2 cellular contexts compared by ENCODE assay signal in genomic region chr20:3044336-3044965, GRCh38.
TF ChIP-seq lines count a peak whose summit lies in the region.

No MANE protein-coding gene starts in this region.

TF ChIP-seq in SK-N-SH, 30 proteins besides CTCF, POLR2A, EP300 and RAD21 (continued from another document):
- TF ChIP-seq SIN3A (IDR thresholded peaks at IDR 0.05; ENCODE audit: borderline replicate concordance, low read depth, low read length) (no peak), EZH2phosphoT487 (IDR thresholded peaks at IDR 0.05; ENCODE audit: borderline replicate concordance, low read depth) (no peak), SMC3 (IDR thresholded peaks at IDR 0.05; ENCODE audit: low read depth, low read length) (no peak), RFX5 (IDR thresholded peaks at IDR 0.05; ENCODE audit: low read length) (no peak), POLR2AphosphoS5 (IDR thresholded peaks at IDR 0.05; ENCODE audit: low read depth, low read length) (no peak), MXI1 (IDR thresholded peaks at IDR 0.05; ENCODE audit: low read depth, low read length) (no peak), MAX (IDR thresholded peaks at IDR 0.05; ENCODE audit: low read depth) (no peak), GABPA (IDR thresholded peaks at IDR 0.05; ENCODE audit: low read depth) (no peak), NFIC (IDR thresholded peaks at IDR 0.05; ENCODE audit: borderline replicate concordance) (no peak), TAF1 (IDR thresholded peaks at IDR 0.05; ENCODE audit: borderline replicate concordance, low read depth, low read length) (no peak), RXRA (IDR thresholded peaks at IDR 0.05; ENCODE audit: borderline replicate concordance, low read depth) (no peak), JUND (IDR thresholded peaks at IDR 0.05) (no peak), FOXJ3 (CRISPR knock-in tag; IDR thresholded peaks at IDR 0.05) (no peak), CHD2 (IDR thresholded peaks at IDR 0.05; ENCODE audit: low read length, partially characterized antibody) (no peak), USF2 (IDR thresholded peaks at IDR 0.05; ENCODE audit: borderline replicate concordance, low read depth, low read length) (no peak), TCF12 (IDR thresholded peaks at IDR 0.05) (no peak)

TF ChIP-seq in HEK293, 187 proteins besides CTCF, POLR2A, EP300 and RAD21:
- no peak for TF ChIP-seq ZNF639 (tag by site-specific recombination; IDR thresholded peaks at IDR 0.05)
- no peak for TF ChIP-seq ZNF157 (tag by site-specific recombination; IDR thresholded peaks at IDR 0.05)
- TF ChIP-seq ZNF404 (tag by site-specific recombination; IDR thresholded peaks at IDR 0.05) = no peak
- no peak for TF ChIP-seq ZBTB10 (tag by site-specific recombination; IDR thresholded peaks at IDR 0.05)
- TF ChIP-seq KLF1 (tag by site-specific recombination; IDR thresholded peaks at IDR 0.05) = no peak
- no peak for TF ChIP-seq ZNF544 (tag by site-specific recombination; IDR thresholded peaks at IDR 0.05)
- no peak for TF ChIP-seq KLF10 (tag by site-specific recombination; IDR thresholded peaks at IDR 0.05)
- no peak for TF ChIP-seq ZNF654 (tag by site-specific recombination; IDR thresholded peaks at IDR 0.05; ENCODE audit: low read depth)
- TF ChIP-seq ZSCAN4 (tag by site-specific recombination; IDR thresholded peaks at IDR 0.05) = no peak
- TF ChIP-seq ZNF76 (tag by site-specific recombination; IDR thresholded peaks at IDR 0.05; ENCODE audit: borderline replicate concordance, low read depth) = no peak
- no peak for TF ChIP-seq ZNF561 (tag by site-specific recombination; IDR thresholded peaks at IDR 0.05; ENCODE audit: borderline replicate concordance)
- TF ChIP-seq OSR2 (tag by site-specific recombination; IDR thresholded peaks at IDR 0.05) = no peak
- TF ChIP-seq ZIC2 (tag by site-specific recombination; IDR thresholded peaks at IDR 0.05) = no peak
- no peak for TF ChIP-seq ZNF148 (tag by site-specific recombination; IDR thresholded peaks at IDR 0.05; ENCODE audit: borderline replicate concordance)
